ENCODE assay signal across 13 cellular contexts in genomic region chr7:103076767-103077166, GRCh38. TPM values are rescaled to one million over a fixed set of nuclear protein-coding genes. Genes with fewer than 3 reads are reported as not detected.
A peak's percentile ranks its signal among the peaks of the same experiment; 100 is the strongest.
DNase-seq lines count a peak whose midpoint lies in the region; ATAC-seq and TF ChIP-seq lines count a peak whose summit lies in the region.
"Had no signal": no experiment of that assay in that cellular context is flagged by ENCODE, and none has a peak within 500 bp of the region (broad histone marks: within the 10 kb centered on the region; RNA-seq: fewer than 3 reads in every experiment).

No MANE protein-coding gene starts in this region.

- no peak overlapping the region for H2BK15ac ChIP-seq in mesenchymal stem cell (ENCODE audit: low read depth, poor library complexity, severe bottlenecking)

- H3K18ac ChIP-seq in mesenchymal stem cell (ENCODE audit: low read depth in 1 of 2, low read length in 2 of 2): no peak overlapping the region

- DNase-seq in CD14-positive monocyte (ENCODE audit: low spot score): no peak
- DNase-seq in HCT116 (ENCODE audit: low read depth, low spot score): no peak
- DNase-seq in activated T-helper 1 cell treated with anti-CD3 and anti-CD28 coated beads, Interleukin-12 subunit alpha, Interleukin-12 subunit beta, Interleukin-2, Interleukin-4 antibody, amounts not matched to agents 30 ng/mL and 10 ng/mL and 1 ng/mL, durations not matched to agents 14 hours and 24 hours and 36 hours (ENCODE audit: low spot score): no peak
- no peak for DNase-seq in mesenchymal stem cell
- no peak for DNase-seq in lower leg skin (ENCODE audit: low spot score in 2 of 2)
- no peak for DNase-seq in AG20443 (ENCODE audit: low spot score)
- DNase-seq: activated naive CD4-positive, alpha-beta T cell treated with anti-CD3 and anti-CD28 coated beads, Interleukin-2, amount 10 ng/mL, durations not matched to agents 7 days and 5 days; endodermal cell; glutamatergic neuron; NCI-H2029 treated with DMSO at 0.1 percent for 48 hours; NCI-H526 treated with DMSO at 0.1 percent for 48 hours; transverse colon had no signal

- H3K27ac ChIP-seq in HCT116 (ENCODE audit: low read depth, low read length) (no peak overlapping the region), mesenchymal stem cell (ENCODE audit: low read length, poor library complexity, severe bottlenecking) (no peak overlapping the region), gastroesophageal sphincter (no peak overlapping the region)

- no peak overlapping the region for H2AFZ ChIP-seq in HCT116 (ENCODE audit: low read depth, low read length, poor library complexity, severe bottlenecking)
- no peak overlapping the region for H2AFZ ChIP-seq in mesenchymal stem cell (ENCODE audit: low read depth, low read length)

- H3K9me3 Mint-ChIP-seq in CD14-positive monocyte: peaks cover 4 to 10% (median 9%) of the 10 kb centered on the region in 7 donors
- no peaks in the 10 kb centered on the region for H3K9me3 Mint-ChIP-seq in activated T-helper 1 cell treated with anti-CD3 and anti-CD28 coated beads, Interleukin-12 subunit alpha, Interleukin-12 subunit beta, Interleukin-2, Interleukin-4 antibody, amounts not matched to agents 30 ng/mL and 10 ng/mL and 1 ng/mL, durations not matched to agents 14 hours and 24 hours and 36 hours
- H3K9me3 Mint-ChIP-seq: activated naive CD4-positive, alpha-beta T cell treated with anti-CD3 and anti-CD28 coated beads, Interleukin-2, amount 10 ng/mL, durations not matched to agents 7 days and 5 days; endodermal cell had no signal

- H3K36me3 Mint-ChIP-seq in CD14-positive monocyte: peaks cover 3 to 10% of the 10 kb centered on the region in 2 donors
- peaks cover 9% of the 10 kb centered on the region for H3K36me3 Mint-ChIP-seq in activated T-helper 1 cell treated with anti-CD3 and anti-CD28 coated beads, Interleukin-12 subunit alpha, Interleukin-12 subunit beta, Interleukin-2, Interleukin-4 antibody, amounts not matched to agents 30 ng/mL and 10 ng/mL and 1 ng/mL, durations not matched to agents 14 hours and 24 hours and 36 hours (ENCODE audit: low read depth)

- intact Hi-C loops in CD14-positive monocyte (cut with micrococcal nuclease): loop anchor here in 1 of 2 donors (10.0 kb wide), 1 partner anchor 218 kb away; the partner anchor contains the start of gene PMPCB
- intact Hi-C loops in HCT116 (cut with micrococcal nuclease): loop anchor here (10.0 kb wide), 1 partner anchor 328 kb away; no protein-coding TSS in a partner anchor
- intact Hi-C loops in activated T-helper 1 cell treated with anti-CD3 and anti-CD28 coated beads, Interleukin-12 subunit alpha, Interleukin-12 subunit beta, Interleukin-2, Interleukin-4 antibody, amounts not matched to agents 30 ng/mL and 10 ng/mL and 1 ng/mL, durations not matched to agents 14 hours and 24 hours and 36 hours (cut with micrococcal nuclease): loop anchor here (5.0 kb wide), 2 partner anchors 221 to 1131 kb away; partner anchors contain the start of genes ORC5 and PMPCB
- intact Hi-C loops in lower leg skin (cut with DNase I; ENCODE audit: low total_unique reads): no loop called here

- H3K79me2 ChIP-seq in HCT116 (ENCODE audit: insufficient read depth, low read length): peaks cover 52% of the 10 kb centered on the region

- no peaks in the 10 kb centered on the region for H4K20me1 ChIP-seq in HCT116 (ENCODE audit: insufficient read depth)

- no peak overlapping the region for H2BK12ac ChIP-seq in mesenchymal stem cell (ENCODE audit: low read length in 2 of 2)

- H3K9ac ChIP-seq in HCT116 (ENCODE audit: low read length): no peak overlapping the region
- H3K9ac ChIP-seq in mesenchymal stem cell (ENCODE audit: low read length): no peak overlapping the region

- H3K9me3 ChIP-seq in HCT116 (ENCODE audit: control insufficient read depth in 1 of 2, insufficient read depth in 1 of 2, low read depth in 1 of 2, low read length in 2 of 2): no peaks in the 10 kb centered on the region
- no peaks in the 10 kb centered on the region for H3K9me3 ChIP-seq in mesenchymal stem cell (ENCODE audit: control insufficient read depth, low read length)
- no peaks in the 10 kb centered on the region for H3K9me3 ChIP-seq in gastroesophageal sphincter
- H3K9me3 ChIP-seq: transverse colon had no signal

- no peak overlapping the region for H3K4me3 ChIP-seq in HCT116 (replicated peaks in 1 of 2; ENCODE audit: low read depth in 1 of 2, low read length in 2 of 2)
- no peak overlapping the region for H3K4me3 ChIP-seq in mesenchymal stem cell (ENCODE audit: insufficient read depth in 1 of 2, low read depth in 1 of 2, low read length in 2 of 2)
- no peak overlapping the region for H3K4me3 ChIP-seq in lower leg skin (ENCODE audit: low read depth, poor library complexity, severe bottlenecking)
- H3K4me3 ChIP-seq in gastroesophageal sphincter: no peak overlapping the region

- no peak overlapping the region for H4K91ac ChIP-seq in mesenchymal stem cell (ENCODE audit: low read length)

- peaks cover 3 to 14% of the 10 kb centered on the region in 2 experiments; a peak in 2 of 4 replicates for H3K4me1 ChIP-seq in HCT116 (ENCODE audit: control insufficient read depth in 1 of 2, insufficient read depth in 2 of 2, low read length in 2 of 2)
- peaks cover 2% of the 10 kb centered on the region for H3K4me1 ChIP-seq in mesenchymal stem cell (ENCODE audit: control insufficient read depth, insufficient read depth, low read depth, low read length)
- H3K4me1 ChIP-seq in gastroesophageal sphincter: peaks cover 0 to 40% (median 10%) of the 10 kb centered on the region in 3 donors

- peak overlapping the region; percentile 64 for H4K8ac ChIP-seq in mesenchymal stem cell (ENCODE audit: low read length)

- no peaks in the 10 kb centered on the region for H3K27me3 Mint-ChIP-seq in CD14-positive monocyte (ENCODE audit: low read depth in 3 of 3)
- no peaks in the 10 kb centered on the region for H3K27me3 Mint-ChIP-seq in activated T-helper 1 cell treated with anti-CD3 and anti-CD28 coated beads, Interleukin-12 subunit alpha, Interleukin-12 subunit beta, Interleukin-2, Interleukin-4 antibody, amounts not matched to agents 30 ng/mL and 10 ng/mL and 1 ng/mL, durations not matched to agents 14 hours and 24 hours and 36 hours (ENCODE audit: insufficient read depth)
- H3K27me3 Mint-ChIP-seq: activated naive CD4-positive, alpha-beta T cell treated with anti-CD3 and anti-CD28 coated beads, Interleukin-2, amount 10 ng/mL, durations not matched to agents 7 days and 5 days had no signal

- peak overlapping the region in 1 of 2 donors; percentile 35 for H3K4me3 Mint-ChIP-seq in CD14-positive monocyte
- peak overlapping the region; percentile 98 for H3K4me3 Mint-ChIP-seq in activated T-helper 1 cell treated with anti-CD3 and anti-CD28 coated beads, Interleukin-12 subunit alpha, Interleukin-12 subunit beta, Interleukin-2, Interleukin-4 antibody, amounts not matched to agents 30 ng/mL and 10 ng/mL and 1 ng/mL, durations not matched to agents 14 hours and 24 hours and 36 hours

- TF ChIP-seq POLR2A in HCT116 (IDR thresholded peaks at IDR 0.05; ENCODE audit: borderline replicate concordance, extremely low read depth, insufficient read depth, insufficient read length) (no peak), lower leg skin (IDR thresholded peaks at IDR 0.05) (no peak), gastroesophageal sphincter (IDR thresholded peaks at IDR 0.05) (no peak)

- ATAC-seq in HCT116 (no peak), gastroesophageal sphincter (no peak)

- 89% methylated on average over 6 of the region's 7 CpGs for WGBS in mesenchymal stem cell
- WGBS in lower leg skin, 2 donors: 71 to 80% methylated on average over 7 of the region's 7 CpGs
- 88 to 100% methylated on average over 4 to 6 of the region's 7 CpGs for WGBS in gastroesophageal sphincter (ENCODE audit: low coverage in 1 of 2), 2 donors

- peaks cover 8% of the 10 kb centered on the region for H3K79me1 ChIP-seq in mesenchymal stem cell (replicated peaks; ENCODE audit: low read length, poor library complexity, severe bottlenecking)

- H3K14ac ChIP-seq in mesenchymal stem cell (ENCODE audit: low read length in 2 of 2): no peak overlapping the region

- CTCF ChIA-PET in HCT116 (lab: Charles Lee): no interaction called here

- H3K4me2 ChIP-seq in HCT116 (ENCODE audit: low read length) (0 out of 2 replicates have a peak overlapping the region, but pooled peaks have one; percentile 81), mesenchymal stem cell (ENCODE audit: low read length, poor library complexity, severe bottlenecking) (no peak overlapping the region)

- TF ChIP-seq RAD21 in HCT116 (IDR thresholded peaks at IDR 0.05; ENCODE audit: low read depth): no peak

- H3K36me3 ChIP-seq in HCT116 (ENCODE audit: control insufficient read depth in 1 of 2, insufficient read depth in 2 of 2, low read length in 2 of 2) (no peaks in the 10 kb centered on the region), mesenchymal stem cell (ENCODE audit: control insufficient read depth in 1 of 2, insufficient read depth in 2 of 2, low read depth in 1 of 2, low read length in 2 of 2) (peaks cover 4 to 7% of the 10 kb centered on the region in 2 experiments), gastroesophageal sphincter (no peaks in the 10 kb centered on the region)
- H3K36me3 ChIP-seq: transverse colon had no signal

- H3K27ac Mint-ChIP-seq in CD14-positive monocyte: peak overlapping the region in 6 of 7 donors; percentile 5 to 88 (median 49)
- no peak overlapping the region for H3K27ac Mint-ChIP-seq in activated T-helper 1 cell treated with anti-CD3 and anti-CD28 coated beads, Interleukin-12 subunit alpha, Interleukin-12 subunit beta, Interleukin-2, Interleukin-4 antibody, amounts not matched to agents 30 ng/mL and 10 ng/mL and 1 ng/mL, durations not matched to agents 14 hours and 24 hours and 36 hours
- H3K27ac Mint-ChIP-seq: activated naive CD4-positive, alpha-beta T cell treated with anti-CD3 and anti-CD28 coated beads, Interleukin-2, amount 10 ng/mL, durations not matched to agents 7 days and 5 days; endodermal cell had no signal

- no peak for TF ChIP-seq CTCF in CD14-positive monocyte (IDR thresholded peaks at IDR 0.05)
- TF ChIP-seq CTCF in HCT116 (IDR thresholded peaks at IDR 0.05 in 2 of 3, conservative IDR thresholded peaks at IDR 0.05 in 1 of 3; ENCODE audit: borderline replicate concordance in 1 of 3, insufficient read depth in 1 of 3, low read depth in 2 of 3, low read length in 2 of 3): no peak
- TF ChIP-seq CTCF in lower leg skin (IDR thresholded peaks at IDR 0.05): no peak
- TF ChIP-seq CTCF in gastroesophageal sphincter (IDR thresholded peaks at IDR 0.05): no peak

- POLR2A ChIA-PET in HCT116 (lab: Charles Lee): no interaction called here

- H2BK5ac ChIP-seq in mesenchymal stem cell (ENCODE audit: low read depth, low read length, poor library complexity, severe bottlenecking): no peak overlapping the region

- peaks cover 41% of the 10 kb centered on the region for H3K4me1 Mint-ChIP-seq in CD14-positive monocyte
- peaks cover 28% of the 10 kb centered on the region for H3K4me1 Mint-ChIP-seq in activated T-helper 1 cell treated with anti-CD3 and anti-CD28 coated beads, Interleukin-12 subunit alpha, Interleukin-12 subunit beta, Interleukin-2, Interleukin-4 antibody, amounts not matched to agents 30 ng/mL and 10 ng/mL and 1 ng/mL, durations not matched to agents 14 hours and 24 hours and 36 hours (ENCODE audit: low read depth)

- no peak overlapping the region for H3K4ac ChIP-seq in mesenchymal stem cell (ENCODE audit: low read depth in 1 of 2, low read length in 2 of 2)

- no peak for TF ChIP-seq EP300 in gastroesophageal sphincter (IDR thresholded peaks at IDR 0.05)

- H2AK5ac ChIP-seq in mesenchymal stem cell (ENCODE audit: low read length, severe bottlenecking): no peak overlapping the region

- H3K9me2 ChIP-seq in HCT116 (ENCODE audit: insufficient read depth): no peaks in the 10 kb centered on the region

- no peak overlapping the region for H3K23ac ChIP-seq in mesenchymal stem cell (ENCODE audit: low read length in 2 of 2)

- H3K27me3 ChIP-seq in HCT116 (ENCODE audit: insufficient read depth, low read length) (no peaks in the 10 kb centered on the region), mesenchymal stem cell (ENCODE audit: control insufficient read depth in 1 of 2, insufficient read depth in 1 of 2, low read length in 2 of 2) (no peaks in the 10 kb centered on the region), gastroesophageal sphincter (no peaks in the 10 kb centered on the region)
- H3K27me3 ChIP-seq: transverse colon had no signal

- no peak overlapping the region for H2BK120ac ChIP-seq in mesenchymal stem cell (ENCODE audit: low read depth, low read length)

- no TSS peak for BruUV-seq in HCT116 (replicated peaks; lab: Mats Ljungman, UMichigan)

- RAD21 ChIA-PET in HCT116 (lab: Charles Lee; ENCODE audit: low non-redundant PET in 1 of 2, low total read pairs in 2 of 2, uncharacterized antibody in 2 of 2, unreplicated experiment in 2 of 2): no interaction called here

RNA-seq across cellular contexts. Expression of gene ARMC10, which starts 1.8 kb away (rescaled TPM):
- polyA plus RNA-seq in CD14-positive monocyte: 10 to 100 TPM; 55.1 to 60.1 TPM
- total RNA-seq in HCT116 (2021; ENCODE audit: unreplicated experiment) (53.3 TPM), lower leg skin (10 to 100 TPM; 36.2 to 75.9 (median 57.0) TPM), gastroesophageal sphincter (10 to 100 TPM; 25.7 to 44.7 (median 34.0) TPM)
- 21.4 and 28.7 TPM in 2 replicates for polyA plus RNA-seq in HCT116 (2012)
- total RNA-seq in activated T-helper 1 cell treated with anti-CD3 and anti-CD28 coated beads, Interleukin-12 subunit alpha, Interleukin-12 subunit beta, Interleukin-2, Interleukin-4 antibody, amounts not matched to agents 30 ng/mL and 10 ng/mL and 1 ng/mL, durations not matched to agents 14 hours and 24 hours and 36 hours: 49.6 and 51.8 TPM in 2 replicates
- polyA plus RNA-seq in mesenchymal stem cell (2013, experiment 1 of 2): 21.1 TPM
- 20.4 TPM for polyA plus RNA-seq in mesenchymal stem cell (2013, experiment 2 of 2)

RNA-seq across cellular contexts. Expression of gene FBXL13, which starts 2.2 kb away (rescaled TPM):
- polyA plus RNA-seq in CD14-positive monocyte: not detected
- 1.0 TPM for total RNA-seq in HCT116 (2021; ENCODE audit: unreplicated experiment)
- polyA plus RNA-seq in HCT116 (2012): 0.29 and 0.95 TPM in 2 replicates
- 0.34 and 0.54 TPM in 2 replicates for total RNA-seq in activated T-helper 1 cell treated with anti-CD3 and anti-CD28 coated beads, Interleukin-12 subunit alpha, Interleukin-12 subunit beta, Interleukin-2, Interleukin-4 antibody, amounts not matched to agents 30 ng/mL and 10 ng/mL and 1 ng/mL, durations not matched to agents 14 hours and 24 hours and 36 hours
- 2.7 TPM for polyA plus RNA-seq in mesenchymal stem cell (2013, experiment 1 of 2)
- polyA plus RNA-seq in mesenchymal stem cell (2013, experiment 2 of 2): 2.1 TPM
- 1 to 10 TPM in 2 of 4 donors, under 1 TPM in 1, not detected in 1; 0.78 to 1.5 (median 1.1) TPM for total RNA-seq in lower leg skin
- total RNA-seq in gastroesophageal sphincter: 1 to 10 TPM; 1.3 to 5.8 (median 3.2) TPM
